8 cellular contexts compared by ENCODE assay signal in genomic region chr14:69400154-69400553, GRCh38. TPM values are rescaled to one million over a fixed set of nuclear protein-coding genes. Genes with fewer than 3 reads are reported as not detected.
DNase-seq lines count a peak whose midpoint lies in the region; ATAC-seq, FAIRE-seq and TF ChIP-seq lines count a peak whose summit lies in the region.

No MANE protein-coding gene starts in this region.

- no peaks in the 10 kb centered on the region for H3K9me2 ChIP-seq in GM23248 (ENCODE audit: insufficient read depth)

- H3K36me3 ChIP-seq in GM23248 (ENCODE audit: low read depth) (peaks cover 4% of the 10 kb centered on the region; the same call in 1 of the 2 replicates), RWPE2 (ENCODE audit: low read depth) (peaks cover 39% of the 10 kb centered on the region), endothelial cell of umbilical vein (ENCODE audit: control insufficient read depth in 2 of 2, extremely low read depth in 1 of 2, insufficient read depth in 2 of 2, low read length in 2 of 2) (peaks cover 7% of the 10 kb centered on the region in 2 experiments), psoas muscle (ENCODE audit: insufficient read depth in 1 of 2, low read depth in 1 of 2) (peaks cover 2 to 19% of the 10 kb centered on the region in 2 donors)

- H3K9ac ChIP-seq in GM23248 (peak overlapping the region; percentile 99; the same call in 1 of the 2 replicates), endothelial cell of umbilical vein (replicated peaks; ENCODE audit: extremely low read depth, insufficient read depth, low read length) (no peak overlapping the region)

- 88 to 93% methylated on average over 6 of the region's 6 CpGs for WGBS in GM23248 (ENCODE audit: low coverage in 1 of 2, low lambda C conversion rate in 2 of 2, missing lambda C conversion rate in 2 of 2), 2 experiments
- WGBS in psoas muscle, 3 donors = 75 to 83% (median 78%) methylated on average over 6 of the region's 6 CpGs

- dilution Hi-C loops in endothelial cell of umbilical vein (cut with MboI; ENCODE audit: extremely low pct_ligation_motif_present, low sequenced_read_pairs) = no loop called here

- intact Hi-C loops in endothelial cell of umbilical vein (cut with micrococcal nuclease) = no loop called here
- intact Hi-C loops in psoas muscle (cut with DNase I) = no loop called here

- H3K9me3 ChIP-seq in GM23248 (ENCODE audit: low read depth) (no peaks in the 10 kb centered on the region), RWPE2 (ENCODE audit: severe bottlenecking) (no peaks in the 10 kb centered on the region), endothelial cell of umbilical vein (replicated peaks; ENCODE audit: control insufficient read depth, insufficient read depth, low read length) (no peaks in the 10 kb centered on the region), psoas muscle (no peaks in the 10 kb centered on the region)

- FAIRE-seq in endothelial cell of umbilical vein (lab: Jason Lieb, UNC) = no peak

- H3K4me1 ChIP-seq in GM23248 (ENCODE audit: insufficient read depth) (peaks cover 45% of the 10 kb centered on the region), RWPE2 (ENCODE audit: insufficient read depth, poor library complexity, severe bottlenecking) (peaks cover 11% of the 10 kb centered on the region), endothelial cell of umbilical vein (ENCODE audit: control insufficient read depth, extremely low read depth, insufficient read depth, low read length) (peaks cover 31% of the 10 kb centered on the region), psoas muscle (peaks cover 44% of the 10 kb centered on the region)

- no peak overlapping the region for H3K27ac ChIP-seq in GM23248
- no peak overlapping the region for H3K27ac ChIP-seq in RWPE2 (ENCODE audit: poor library complexity, severe bottlenecking)
- no peak overlapping the region for H3K27ac ChIP-seq in endothelial cell of umbilical vein (ENCODE audit: insufficient read depth, low read depth, low read length)
- no peak overlapping the region for H3K27ac ChIP-seq in psoas muscle

- no peaks in the 10 kb centered on the region; the same call in 1 of the 2 replicates for H4K20me1 ChIP-seq in GM23248 (ENCODE audit: insufficient read depth)
- peaks cover 5% of the 10 kb centered on the region for H4K20me1 ChIP-seq in endothelial cell of umbilical vein (replicated peaks; ENCODE audit: control insufficient read depth, extremely low read depth, insufficient read depth, low read length)

- TF ChIP-seq POLR2A in endothelial cell of umbilical vein (IDR thresholded peaks at IDR 0.05; ENCODE audit: low read depth, low read length) = no peak

- no peaks in the 10 kb centered on the region for H3K27me3 ChIP-seq in GM23248 (replicated peaks; ENCODE audit: insufficient read depth)
- H3K27me3 ChIP-seq in RWPE2 (ENCODE audit: insufficient read depth, poor library complexity, severe bottlenecking) = no peaks in the 10 kb centered on the region
- no peaks in the 10 kb centered on the region for H3K27me3 ChIP-seq in endothelial cell of umbilical vein (ENCODE audit: control insufficient read depth in 2 of 2, insufficient read depth in 2 of 2, low read length in 2 of 2)
- no peaks in the 10 kb centered on the region for H3K27me3 ChIP-seq in psoas muscle (ENCODE audit: insufficient read depth in 3 of 3, low read length in 2 of 3)

- H3K4me2 ChIP-seq in GM23248 (ENCODE audit: unreplicated experiment) (peak overlapping the region; percentile 98), endothelial cell of umbilical vein (ENCODE audit: insufficient read depth, low read length) (peak overlapping the region; percentile 95)

- no peak for ATAC-seq in RWPE2 (ENCODE audit: low read depth)
- ATAC-seq in psoas muscle = no peak
- ATAC-seq in GM19035 (IDR thresholded peaks at IDR 0.05; ENCODE audit: unreplicated experiment) = no peak

- H3F3A ChIP-seq in GM23248 (ENCODE audit: insufficient read depth) = no peaks in the 10 kb centered on the region

- H3K4me3 ChIP-seq in GM23248 = peak overlapping the region; percentile 95
- H3K4me3 ChIP-seq in RWPE2 (ENCODE audit: severe bottlenecking) = peak overlapping the region; percentile 86
- peak overlapping the region in 1 of 3 experiments; percentile 84 for H3K4me3 ChIP-seq in endothelial cell of umbilical vein (replicated peaks in 1 of 3; ENCODE audit: insufficient read depth in 1 of 3, low read depth in 1 of 3, low read length in 3 of 3)
- H3K4me3 ChIP-seq in psoas muscle = peak overlapping the region; percentile 93

- no peak for DNase-seq in GM23248
- no peak for DNase-seq in RWPE2 (ENCODE audit: low spot score)
- DNase-seq in endothelial cell of umbilical vein (ENCODE audit: low read depth, low spot score) = no peak
- DNase-seq in psoas muscle = no peak
- DNase-seq in DMS53 (lab: John Stamatoyannopoulos, UW) = no peak
- no peak for DNase-seq in RKO (ENCODE audit: low spot score)
- no peak for DNase-seq in T-helper 9 cell

- in situ Hi-C loops in GM23248 (cut with MboI) = no loop called here

- TF ChIP-seq CTCF in RWPE2 (IDR thresholded peaks at IDR 0.05; ENCODE audit: poor library complexity, severe bottlenecking) = no peak
- TF ChIP-seq CTCF in endothelial cell of umbilical vein (IDR thresholded peaks at IDR 0.05; ENCODE audit: extremely low read depth in 1 of 2, insufficient read depth in 1 of 2, low read depth in 1 of 2, low read length in 2 of 2) = no peak
- no peak for TF ChIP-seq CTCF in psoas muscle (IDR thresholded peaks at IDR 0.05)

- CTCF ChIA-PET in endothelial cell of umbilical vein (lab: Charles Lee) = no interaction called here

- H2AFZ ChIP-seq in GM23248 (no peak overlapping the region), endothelial cell of umbilical vein (ENCODE audit: low read depth, low read length) (no peak overlapping the region)

- H3K79me2 ChIP-seq in GM23248 (ENCODE audit: insufficient read depth) (peaks cover 95% of the 10 kb centered on the region), endothelial cell of umbilical vein (ENCODE audit: control insufficient read depth, insufficient read depth, low read length) (peaks cover 71% of the 10 kb centered on the region)

- POLR2A ChIA-PET in endothelial cell of umbilical vein (lab: Charles Lee) = no interaction called here

- BruUV-seq in endothelial cell of umbilical vein (replicated peaks; lab: Mats Ljungman, UMichigan) = no TSS peak

- no peaks in the 10 kb centered on the region for H3K9me1 ChIP-seq in endothelial cell of umbilical vein (replicated peaks; ENCODE audit: control insufficient read depth, extremely low read depth, insufficient read depth, low read length)

TF ChIP-seq in endothelial cell of umbilical vein, 7 proteins besides CTCF, POLR2A, EP300 and RAD21:
- TF ChIP-seq MYC (IDR thresholded peaks at IDR 0.05; ENCODE audit: low read depth, low read length) = no peak
- TF ChIP-seq POLR2AphosphoS5 (IDR thresholded peaks at IDR 0.05; ENCODE audit: insufficient read depth, low read depth, low read length) = no peak
- TF ChIP-seq FOS (IDR thresholded peaks at IDR 0.05; ENCODE audit: borderline replicate concordance, insufficient read depth, low read length) = no peak
- TF ChIP-seq GATA2 (IDR thresholded peaks at IDR 0.05; ENCODE audit: insufficient read depth, insufficient read length, low read depth, low read length) = no peak

RNA-seq across cellular contexts. Expression of gene SLC39A9, which starts 1.7 kb away (rescaled TPM):
- total RNA-seq in GM23248 (2014; rRNA removed; shearing (Covaris generic)) = 89.7 and 90.9 TPM in 2 replicates
- polyA plus RNA-seq in GM23248 (2016; fragmentation: Nextera tagmentation; extraction: Ambion mirVana) (32.7 and 32.9 TPM in 2 replicates), endothelial cell of umbilical vein (39.8 and 40.8 TPM in 2 replicates), psoas muscle (10 to 100 TPM in 2 of 3 donors, 1 to 10 TPM in 1; 6.1 to 19.8 (median 19.2) TPM)
- total RNA-seq in endothelial cell of umbilical vein (52.1 and 55.2 TPM in 2 replicates), psoas muscle (10 to 100 TPM; 11.8 to 16.7 (median 14.9) TPM)
- polyA plus RNA-seq in endothelial cell of umbilical vein (2011; cell fraction: cytosol; rRNA removed) = 34.5 and 37.5 TPM in 2 replicates
- 34.1 and 42.7 TPM in 2 replicates for polyA plus RNA-seq in endothelial cell of umbilical vein (2011; cell fraction: nucleus; rRNA removed)
- 26.8 and 32.5 TPM in 2 replicates for polyA plus RNA-seq in endothelial cell of umbilical vein (2012)
- 147 and 153 TPM in 2 replicates for polyA minus RNA-seq in endothelial cell of umbilical vein
- 75.0 TPM for polyA minus RNA-seq in endothelial cell of umbilical vein (2011; cell fraction: cytosol; rRNA and poly(A)+ RNA removed)
- polyA minus RNA-seq in endothelial cell of umbilical vein (2011; cell fraction: nucleus; rRNA and poly(A)+ RNA removed) = 41.5 and 58.3 TPM in 2 replicates

RNA-seq across cellular contexts. Expression of gene ERH, which starts 2.1 kb away (rescaled TPM):
- total RNA-seq in GM23248 (2014; rRNA removed; shearing (Covaris generic)) = 70.4 and 132 TPM in 2 replicates
- polyA plus RNA-seq in GM23248 (2016; fragmentation: Nextera tagmentation; extraction: Ambion mirVana) (109 and 136 TPM in 2 replicates), endothelial cell of umbilical vein (127 and 157 TPM in 2 replicates), psoas muscle (100 to 1,000 TPM in 2 of 3 donors, 10 to 100 TPM in 1; 76.9 to 130 (median 111) TPM)
- total RNA-seq in endothelial cell of umbilical vein (263 and 273 TPM in 2 replicates), psoas muscle (100 to 1,000 TPM in 2 of 4 donors, 10 to 100 TPM in 2; 86.2 to 115 (median 103) TPM)
- polyA plus RNA-seq in endothelial cell of umbilical vein (2011; cell fraction: cytosol; rRNA removed) = 144 and 156 TPM in 2 replicates
- 51.7 and 53.8 TPM in 2 replicates for polyA plus RNA-seq in endothelial cell of umbilical vein (2011; cell fraction: nucleus; rRNA removed)
- polyA plus RNA-seq in endothelial cell of umbilical vein (2012) = 192 and 238 TPM in 2 replicates
- polyA minus RNA-seq in endothelial cell of umbilical vein = 71.9 and 111 TPM in 2 replicates
- 140 TPM for polyA minus RNA-seq in endothelial cell of umbilical vein (2011; cell fraction: cytosol; rRNA and poly(A)+ RNA removed)
- 33.5 and 51.1 TPM in 2 replicates for polyA minus RNA-seq in endothelial cell of umbilical vein (2011; cell fraction: nucleus; rRNA and poly(A)+ RNA removed)
